Comparison of ENCODE assay signal across 16 cellular contexts in genomic region chr21:44305691-44306090, GRCh38. TPM values are rescaled to one million over a fixed set of nuclear protein-coding genes. Genes with fewer than 3 reads are reported as not detected.
DNase-seq lines count a peak whose midpoint lies in the region; ATAC-seq, FAIRE-seq and TF ChIP-seq lines count a peak whose summit lies in the region.
"Had no signal": no experiment of that assay in that cellular context is flagged by ENCODE, and none has a peak within 500 bp of the region (broad histone marks: within the 10 kb centered on the region; RNA-seq: fewer than 3 reads in every experiment).

No MANE protein-coding gene starts in this region.

- dilution Hi-C loops in endothelial cell of umbilical vein (cut with MboI; ENCODE audit: extremely low pct_ligation_motif_present, low sequenced_read_pairs): no loop called here

- no peak for TF ChIP-seq POLR2A in endothelial cell of umbilical vein (IDR thresholded peaks at IDR 0.05; ENCODE audit: low read depth, low read length)

- peaks cover 42% of the 10 kb centered on the region for H3K79me2 ChIP-seq in endothelial cell of umbilical vein (ENCODE audit: control insufficient read depth, insufficient read depth, low read length)

- peaks cover 49% of the 10 kb centered on the region for H3K4me1 ChIP-seq in CD4-positive, CD25-positive, alpha-beta regulatory T cell (ENCODE audit: control insufficient read depth, insufficient read depth, low read length, poor library complexity, severe bottlenecking)
- peaks cover 20% of the 10 kb centered on the region for H3K4me1 ChIP-seq in endothelial cell of umbilical vein (ENCODE audit: control insufficient read depth, extremely low read depth, insufficient read depth, low read length)

- H3K9me3 ChIP-seq in CD4-positive, CD25-positive, alpha-beta regulatory T cell (ENCODE audit: control insufficient read depth in 2 of 2, low read length in 2 of 2): no peaks in the 10 kb centered on the region
- H3K9me3 ChIP-seq in WERI-Rb-1 (ENCODE audit: severe bottlenecking) (no peaks in the 10 kb centered on the region), endothelial cell of umbilical vein (replicated peaks; ENCODE audit: control insufficient read depth, insufficient read depth, low read length) (no peaks in the 10 kb centered on the region)

- no peak overlapping the region for H3K4me2 ChIP-seq in endothelial cell of umbilical vein (ENCODE audit: insufficient read depth, low read length)
- H3K4me2 ChIP-seq: GM23338 had no signal

- H4K20me1 ChIP-seq in endothelial cell of umbilical vein (replicated peaks; ENCODE audit: control insufficient read depth, extremely low read depth, insufficient read depth, low read length): no peaks in the 10 kb centered on the region

- H3K27me3 ChIP-seq in CD4-positive, CD25-positive, alpha-beta regulatory T cell (ENCODE audit: control insufficient read depth, insufficient read depth, low read length): no peaks in the 10 kb centered on the region
- no peaks in the 10 kb centered on the region for H3K27me3 ChIP-seq in WERI-Rb-1 (ENCODE audit: insufficient read depth, low read depth, severe bottlenecking)
- H3K27me3 ChIP-seq in endothelial cell of umbilical vein (ENCODE audit: control insufficient read depth in 2 of 2, insufficient read depth in 2 of 2, low read length in 2 of 2): no peaks in the 10 kb centered on the region

- intact Hi-C loops in endothelial cell of umbilical vein (cut with micrococcal nuclease): no loop called here

- CTCF ChIA-PET in endothelial cell of umbilical vein (lab: Charles Lee): interaction anchor here (1.4 to 2.4 kb wide), 3 partner anchors 11 to 488 kb away, joined by 4 to 7 read pairs (median 6); no protein-coding TSS in a partner anchor

- no peak for ATAC-seq in CD4-positive, CD25-positive, alpha-beta regulatory T cell (ENCODE audit: low read depth in 2 of 2)

- peaks cover 0 to 2% (median 0%) of the 10 kb centered on the region in 7 donors for H3K9me3 Mint-ChIP-seq in CD4-positive, CD25-positive, alpha-beta regulatory T cell
- H3K9me3 Mint-ChIP-seq: CD8-positive, alpha-beta T cell; GM23338 had no signal

- no peaks in the 10 kb centered on the region for H3K27me3 Mint-ChIP-seq in CD4-positive, CD25-positive, alpha-beta regulatory T cell

- FAIRE-seq in endothelial cell of umbilical vein (lab: Jason Lieb, UNC): no peak
- FAIRE-seq: D721Med, HTR-8/SVneo, RCC 7860 had no signal

- H3K4me1 Mint-ChIP-seq in CD4-positive, CD25-positive, alpha-beta regulatory T cell: peaks cover 4 to 58% (median 24%) of the 10 kb centered on the region in 4 donors

- H3K36me3 ChIP-seq in CD4-positive, CD25-positive, alpha-beta regulatory T cell (ENCODE audit: control insufficient read depth, insufficient read depth, low read length): peaks cover 16% of the 10 kb centered on the region
- peaks cover 33% of the 10 kb centered on the region for H3K36me3 ChIP-seq in WERI-Rb-1
- peaks cover 5 to 15% of the 10 kb centered on the region in 2 experiments for H3K36me3 ChIP-seq in endothelial cell of umbilical vein (ENCODE audit: control insufficient read depth in 2 of 2, extremely low read depth in 1 of 2, insufficient read depth in 2 of 2, low read length in 2 of 2)

- no peak for DNase-seq in CD4-positive, CD25-positive, alpha-beta regulatory T cell
- DNase-seq in WERI-Rb-1 (no peak), endothelial cell of umbilical vein (ENCODE audit: low read depth, low spot score) (peak; percentile 11), pons (ENCODE audit: low spot score) (peak; percentile 74), SW480 (ENCODE audit: low spot score) (no peak), SKM-1 treated with dmso at 0.1 percent for 144 hours (lab: John Stamatoyannopoulos, UW; ENCODE audit: unreplicated experiment) (no peak), SW 1271 (lab: John Stamatoyannopoulos, UW) (no peak), NCI-H2029 (lab: John Stamatoyannopoulos, UW) (no peak)
- DNase-seq: GF-D8, NCI-H187, NCI-H748 treated with DMSO at 0.1 percent for 48 hours had no signal

- BruUV-seq in endothelial cell of umbilical vein (replicated peaks; lab: Mats Ljungman, UMichigan): no TSS peak

- POLR2A ChIA-PET in endothelial cell of umbilical vein (lab: Charles Lee): no interaction called here

- no peak overlapping the region for H3K4me3 Mint-ChIP-seq in CD4-positive, CD25-positive, alpha-beta regulatory T cell
- H3K4me3 Mint-ChIP-seq: CD8-positive, alpha-beta T cell; GM23338 had no signal

- H3K27ac Mint-ChIP-seq in CD4-positive, CD25-positive, alpha-beta regulatory T cell: peak overlapping the region in 2 of 3 donors; percentile 14 to 75
- H3K27ac Mint-ChIP-seq: GM23338 had no signal

- H3K36me3 Mint-ChIP-seq in CD4-positive, CD25-positive, alpha-beta regulatory T cell: peaks cover 8% of the 10 kb centered on the region

- no peak overlapping the region for H3K4me3 ChIP-seq in CD4-positive, CD25-positive, alpha-beta regulatory T cell (ENCODE audit: low read depth, low read length)
- H3K4me3 ChIP-seq in WERI-Rb-1 (ENCODE audit: low read depth, low read length): no peak overlapping the region
- no peak overlapping the region for H3K4me3 ChIP-seq in endothelial cell of umbilical vein (replicated peaks in 1 of 3; ENCODE audit: insufficient read depth in 1 of 3, low read depth in 1 of 3, low read length in 3 of 3)
- H3K4me3 ChIP-seq: GM23338 had no signal

- no peak overlapping the region for H3K9ac ChIP-seq in endothelial cell of umbilical vein (replicated peaks; ENCODE audit: extremely low read depth, insufficient read depth, low read length)

- H3K9me1 ChIP-seq in endothelial cell of umbilical vein (replicated peaks; ENCODE audit: control insufficient read depth, extremely low read depth, insufficient read depth, low read length): no peaks in the 10 kb centered on the region

- no peak overlapping the region for H2AFZ ChIP-seq in endothelial cell of umbilical vein (ENCODE audit: low read depth, low read length)
- H2AFZ ChIP-seq: GM23338 had no signal

- H3K27ac ChIP-seq in CD4-positive, CD25-positive, alpha-beta regulatory T cell (ENCODE audit: insufficient read depth, low read length, poor library complexity, severe bottlenecking): no peak overlapping the region
- H3K27ac ChIP-seq in WERI-Rb-1: peak overlapping the region; percentile 84
- peak overlapping the region; percentile 35 for H3K27ac ChIP-seq in endothelial cell of umbilical vein (ENCODE audit: insufficient read depth, low read depth, low read length)

- no peak for TF ChIP-seq CTCF in WERI-Rb-1 (IDR thresholded peaks at IDR 0.05; ENCODE audit: low read depth, low read length)
- TF ChIP-seq CTCF in endothelial cell of umbilical vein (IDR thresholded peaks at IDR 0.05; ENCODE audit: extremely low read depth in 1 of 2, insufficient read depth in 1 of 2, low read depth in 1 of 2, low read length in 2 of 2): no peak

RNA-seq across cellular contexts. Expression of gene PFKL, which starts 5.8 kb away (rescaled TPM):
- 204 TPM for total RNA-seq in CD4-positive, CD25-positive, alpha-beta regulatory T cell
- 100 to 1,000 TPM; 125 to 185 (median 157) TPM for polyA plus RNA-seq in CD4-positive, CD25-positive, alpha-beta regulatory T cell
- 154 and 170 TPM in 2 replicates for total RNA-seq in endothelial cell of umbilical vein
- polyA plus RNA-seq in endothelial cell of umbilical vein: 137 and 157 TPM in 2 replicates
- polyA plus RNA-seq in endothelial cell of umbilical vein (2011; cell fraction: cytosol; rRNA removed): 89.0 and 110 TPM in 2 replicates
- 247 and 268 TPM in 2 replicates for polyA plus RNA-seq in endothelial cell of umbilical vein (2011; cell fraction: nucleus; rRNA removed)
- 96.3 and 164 TPM in 2 replicates for polyA plus RNA-seq in endothelial cell of umbilical vein (2012)
- polyA minus RNA-seq in endothelial cell of umbilical vein: 92.7 and 121 TPM in 2 replicates
- 85.0 TPM for polyA minus RNA-seq in endothelial cell of umbilical vein (2011; cell fraction: cytosol; rRNA and poly(A)+ RNA removed)
- 44.1 and 74.1 TPM in 2 replicates for polyA minus RNA-seq in endothelial cell of umbilical vein (2011; cell fraction: nucleus; rRNA and poly(A)+ RNA removed)

RNA-seq across cellular contexts. Expression of gene AIRE, which starts 20.0 kb away (rescaled TPM):
- total RNA-seq in CD4-positive, CD25-positive, alpha-beta regulatory T cell: 0.39 TPM
- 1 to 10 TPM in 1 of 4 donors, under 1 TPM in 3; 0.07 to 2.0 (median 0.33) TPM for polyA plus RNA-seq in CD4-positive, CD25-positive, alpha-beta regulatory T cell
- 0.11 TPM in 1 of 2 replicates, not detected in the other for total RNA-seq in endothelial cell of umbilical vein
- 0.04 and 0.05 TPM in 2 replicates for polyA plus RNA-seq in endothelial cell of umbilical vein
- polyA plus RNA-seq in endothelial cell of umbilical vein (2011; cell fraction: cytosol; rRNA removed): not detected in 2 replicates
- 0.31 and 0.37 TPM in 2 replicates for polyA plus RNA-seq in endothelial cell of umbilical vein (2011; cell fraction: nucleus; rRNA removed)
- 0.11 TPM in 1 of 2 replicates, not detected in the other for polyA plus RNA-seq in endothelial cell of umbilical vein (2012)
- polyA minus RNA-seq in endothelial cell of umbilical vein: not detected in 2 replicates
- not detected for polyA minus RNA-seq in endothelial cell of umbilical vein (2011; cell fraction: cytosol; rRNA and poly(A)+ RNA removed)
- 0.10 and 0.14 TPM in 2 replicates for polyA minus RNA-seq in endothelial cell of umbilical vein (2011; cell fraction: nucleus; rRNA and poly(A)+ RNA removed)
- total RNA-seq: CD8-positive, alpha-beta T cell had no signal
- polyA plus RNA-seq: GM23338 had no signal

RNA-seq across cellular contexts. Expression of gene CFAP410, which starts 33.5 kb away (rescaled TPM):
- 49.1 TPM for total RNA-seq in CD4-positive, CD25-positive, alpha-beta regulatory T cell
- polyA plus RNA-seq in CD4-positive, CD25-positive, alpha-beta regulatory T cell: 10 to 100 TPM; 16.4 to 18.1 (median 17.1) TPM
- 6.3 and 7.2 TPM in 2 replicates for total RNA-seq in endothelial cell of umbilical vein
- polyA plus RNA-seq in endothelial cell of umbilical vein: 12.2 and 15.0 TPM in 2 replicates
- polyA plus RNA-seq in endothelial cell of umbilical vein (2011; cell fraction: cytosol; rRNA removed): 3.5 and 7.6 TPM in 2 replicates
- 21.7 and 24.7 TPM in 2 replicates for polyA plus RNA-seq in endothelial cell of umbilical vein (2011; cell fraction: nucleus; rRNA removed)
- polyA plus RNA-seq in endothelial cell of umbilical vein (2012): 4.7 and 7.1 TPM in 2 replicates
- polyA minus RNA-seq in endothelial cell of umbilical vein: 3.0 and 3.7 TPM in 2 replicates
- polyA minus RNA-seq in endothelial cell of umbilical vein (2011; cell fraction: cytosol; rRNA and poly(A)+ RNA removed): 6.3 TPM
- 5.0 and 13.1 TPM in 2 replicates for polyA minus RNA-seq in endothelial cell of umbilical vein (2011; cell fraction: nucleus; rRNA and poly(A)+ RNA removed)

RNA-seq across cellular contexts. Expression of gene DNMT3L, which starts 44.0 kb away (rescaled TPM):
- total RNA-seq in CD4-positive, CD25-positive, alpha-beta regulatory T cell: not detected
- polyA plus RNA-seq in CD4-positive, CD25-positive, alpha-beta regulatory T cell: not detected
- total RNA-seq in endothelial cell of umbilical vein: not detected in 2 replicates
- not detected in 2 replicates for polyA plus RNA-seq in endothelial cell of umbilical vein
- polyA plus RNA-seq in endothelial cell of umbilical vein (2011; cell fraction: cytosol; rRNA removed): not detected in 2 replicates
- not detected in 2 replicates for polyA plus RNA-seq in endothelial cell of umbilical vein (2011; cell fraction: nucleus; rRNA removed)
- not detected in 2 replicates for polyA plus RNA-seq in endothelial cell of umbilical vein (2012)
- polyA minus RNA-seq in endothelial cell of umbilical vein: not detected in 2 replicates
- not detected for polyA minus RNA-seq in endothelial cell of umbilical vein (2011; cell fraction: cytosol; rRNA and poly(A)+ RNA removed)
- not detected in 2 replicates for polyA minus RNA-seq in endothelial cell of umbilical vein (2011; cell fraction: nucleus; rRNA and poly(A)+ RNA removed)
- total RNA-seq: CD8-positive, alpha-beta T cell; GM23338 had no signal

RNA-seq across cellular contexts. Expression of gene TRPM2, which starts 47.7 kb away (rescaled TPM):
- total RNA-seq in CD4-positive, CD25-positive, alpha-beta regulatory T cell: 3.1 TPM
- polyA plus RNA-seq in CD4-positive, CD25-positive, alpha-beta regulatory T cell: 1 to 10 TPM in 2 of 4 donors, under 1 TPM in 2; 0.38 to 1.1 (median 0.79) TPM
- not detected in 2 replicates for total RNA-seq in endothelial cell of umbilical vein
- polyA plus RNA-seq in endothelial cell of umbilical vein: 0.02 TPM in 1 of 2 replicates, not detected in the other
- not detected in 2 replicates for polyA plus RNA-seq in endothelial cell of umbilical vein (2011; cell fraction: cytosol; rRNA removed)
- polyA plus RNA-seq in endothelial cell of umbilical vein (2011; cell fraction: nucleus; rRNA removed): not detected in 2 replicates
- polyA plus RNA-seq in endothelial cell of umbilical vein (2012): 0.04 and 0.05 TPM in 2 replicates
- polyA minus RNA-seq in endothelial cell of umbilical vein: not detected in 2 replicates
- 11.5 TPM for polyA minus RNA-seq in endothelial cell of umbilical vein (2011; cell fraction: cytosol; rRNA and poly(A)+ RNA removed)
- 0.63 TPM in 1 of 2 replicates, not detected in the other for polyA minus RNA-seq in endothelial cell of umbilical vein (2011; cell fraction: nucleus; rRNA and poly(A)+ RNA removed)

Comparison
In these comparisons a context has a peak if more than half of its experiments do, and no peak if none do; other contexts are left out.
1. DNase-seq: peak in endothelial cell of umbilical vein (single experiment) and pons (single experiment); none in CD4-positive, CD25-positive, alpha-beta regulatory T cell (0 of 3), WERI-Rb-1 (single experiment), SW480 (single experiment), SKM-1 treated with dmso at 0.1 percent for 144 hours (single experiment), SW 1271 (0 of 2) and NCI-H2029 (single experiment).